2 cellular contexts compared by ENCODE assay signal in the genomic region with DNA sequence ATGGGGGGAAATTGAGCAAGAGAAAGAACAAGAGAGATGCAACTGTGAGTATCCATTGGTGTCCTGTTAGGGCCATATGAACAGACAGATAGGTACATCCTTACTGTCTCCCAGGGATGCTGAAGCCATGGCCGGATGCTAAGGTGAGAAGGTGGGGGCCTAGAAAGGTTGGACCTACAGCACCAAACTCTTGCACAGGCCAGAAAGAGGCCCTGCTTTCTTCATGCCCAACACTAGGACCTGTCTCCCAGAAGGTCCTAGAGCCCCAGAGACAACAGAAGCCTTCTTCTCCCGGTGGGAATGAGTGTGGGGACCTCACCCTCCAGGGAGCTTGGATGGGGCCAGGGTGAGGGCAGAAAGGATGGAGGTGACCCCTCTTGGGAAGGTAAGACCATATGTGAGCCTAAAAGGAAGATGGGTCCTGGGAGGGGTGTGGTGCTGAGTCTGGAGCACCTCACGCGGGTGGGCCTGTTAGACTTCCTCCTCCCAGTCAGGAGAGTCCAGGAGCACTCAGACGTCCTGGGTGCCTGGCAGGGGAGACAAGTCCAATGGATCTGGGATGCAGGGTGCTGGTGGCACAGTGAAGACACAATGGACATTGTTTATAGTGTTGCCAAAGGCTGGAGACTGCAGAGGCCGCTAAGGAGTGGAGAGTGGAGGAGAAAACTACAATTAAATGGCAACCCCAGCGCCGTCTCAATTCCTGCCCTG.
TF ChIP-seq lines count a peak whose summit lies in the region.

No MANE protein-coding gene starts in this region.

TF ChIP-seq in SK-N-SH, 30 proteins besides CTCF, POLR2A, EP300 and RAD21:
- TF ChIP-seq USF2 (IDR thresholded peaks at IDR 0.05; ENCODE audit: borderline replicate concordance, low read depth, low read length) (no peak), NRF1 (IDR thresholded peaks at IDR 0.05; ENCODE audit: low read depth, low read length) (no peak), JUND (IDR thresholded peaks at IDR 0.05) (no peak), TEAD4 (IDR thresholded peaks at IDR 0.05; ENCODE audit: borderline replicate concordance, insufficient read depth) (no peak)
- TF ChIP-seq, protein P1, sequence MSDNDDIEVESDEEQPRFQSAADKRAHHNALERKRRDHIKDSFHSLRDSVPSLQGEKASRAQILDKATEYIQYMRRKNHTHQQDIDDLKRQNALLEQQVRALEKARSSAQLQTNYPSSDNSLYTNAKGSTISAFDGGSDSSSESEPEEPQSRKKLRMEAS (IDR thresholded peaks at IDR 0.05; ENCODE audit: low read depth): no peak
TF ChIP-seq in SK-N-SH: peak in this region for 0.

TF ChIP-seq in SK-N-SH treated with all-trans-retinoic acid at 6 μM for 48 hours, 23 proteins besides CTCF, POLR2A, EP300 and RAD21:
- no peak for TF ChIP-seq TOX (CRISPR knock-in tag; IDR thresholded peaks at IDR 0.05; ENCODE audit: borderline replicate concordance)
- no peak for TF ChIP-seq TCF4 (CRISPR knock-in tag; IDR thresholded peaks at IDR 0.05; ENCODE audit: borderline replicate concordance)
- TF ChIP-seq CSDC2 (CRISPR knock-in tag; IDR thresholded peaks at IDR 0.05): no peak
- TF ChIP-seq, protein P2, sequence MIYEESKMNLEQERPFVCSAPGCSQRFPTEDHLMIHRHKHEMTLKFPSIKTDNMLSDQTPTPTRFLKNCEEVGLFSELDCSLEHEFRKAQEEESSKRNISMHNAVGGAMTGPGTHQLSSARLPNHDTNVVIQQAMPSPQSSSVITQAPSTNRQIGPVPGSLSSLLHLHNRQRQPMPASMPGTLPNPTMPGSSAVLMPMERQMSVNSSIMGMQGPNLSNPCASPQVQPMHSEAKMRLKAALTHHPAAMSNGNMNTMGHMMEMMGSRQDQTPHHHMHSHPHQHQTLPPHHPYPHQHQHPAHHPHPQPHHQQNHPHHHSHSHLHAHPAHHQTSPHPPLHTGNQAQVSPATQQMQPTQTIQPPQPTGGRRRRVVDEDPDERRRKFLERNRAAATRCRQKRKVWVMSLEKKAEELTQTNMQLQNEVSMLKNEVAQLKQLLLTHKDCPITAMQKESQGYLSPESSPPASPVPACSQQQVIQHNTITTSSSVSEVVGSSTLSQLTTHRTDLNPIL (CRISPR knock-in tag; IDR thresholded peaks at IDR 0.05; ENCODE audit: low read depth): no peak
- no peak for TF ChIP-seq RARB (CRISPR knock-in tag; IDR thresholded peaks at IDR 0.05)
- TF ChIP-seq ESRRG (CRISPR knock-in tag; IDR thresholded peaks at IDR 0.05): no peak
- TF ChIP-seq GLIS3 (CRISPR knock-in tag; IDR thresholded peaks at IDR 0.05): no peak
- TF ChIP-seq ZFP30 (CRISPR knock-in tag; IDR thresholded peaks at IDR 0.05): no peak
- no peak for TF ChIP-seq ZNF565 (CRISPR knock-in tag; conservative IDR thresholded peaks at IDR 0.05; ENCODE audit: low read depth)
- TF ChIP-seq, protein P3, sequence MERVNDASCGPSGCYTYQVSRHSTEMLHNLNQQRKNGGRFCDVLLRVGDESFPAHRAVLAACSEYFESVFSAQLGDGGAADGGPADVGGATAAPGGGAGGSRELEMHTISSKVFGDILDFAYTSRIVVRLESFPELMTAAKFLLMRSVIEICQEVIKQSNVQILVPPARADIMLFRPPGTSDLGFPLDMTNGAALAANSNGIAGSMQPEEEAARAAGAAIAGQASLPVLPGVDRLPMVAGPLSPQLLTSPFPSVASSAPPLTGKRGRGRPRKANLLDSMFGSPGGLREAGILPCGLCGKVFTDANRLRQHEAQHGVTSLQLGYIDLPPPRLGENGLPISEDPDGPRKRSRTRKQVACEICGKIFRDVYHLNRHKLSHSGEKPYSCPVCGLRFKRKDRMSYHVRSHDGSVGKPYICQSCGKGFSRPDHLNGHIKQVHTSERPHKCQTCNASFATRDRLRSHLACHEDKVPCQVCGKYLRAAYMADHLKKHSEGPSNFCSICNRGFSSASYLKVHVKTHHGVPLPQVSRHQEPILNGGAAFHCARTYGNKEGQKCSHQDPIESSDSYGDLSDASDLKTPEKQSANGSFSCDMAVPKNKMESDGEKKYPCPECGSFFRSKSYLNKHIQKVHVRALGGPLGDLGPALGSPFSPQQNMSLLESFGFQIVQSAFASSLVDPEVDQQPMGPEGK (CRISPR knock-in tag; IDR thresholded peaks at IDR 0.05; ENCODE audit: borderline replicate concordance): no peak
- TF ChIP-seq ARNTL (CRISPR knock-in tag; IDR thresholded peaks at IDR 0.05; ENCODE audit: borderline replicate concordance, low read depth): no peak
